ENCODE assay signal across 1 cellular context in the genomic region with DNA sequence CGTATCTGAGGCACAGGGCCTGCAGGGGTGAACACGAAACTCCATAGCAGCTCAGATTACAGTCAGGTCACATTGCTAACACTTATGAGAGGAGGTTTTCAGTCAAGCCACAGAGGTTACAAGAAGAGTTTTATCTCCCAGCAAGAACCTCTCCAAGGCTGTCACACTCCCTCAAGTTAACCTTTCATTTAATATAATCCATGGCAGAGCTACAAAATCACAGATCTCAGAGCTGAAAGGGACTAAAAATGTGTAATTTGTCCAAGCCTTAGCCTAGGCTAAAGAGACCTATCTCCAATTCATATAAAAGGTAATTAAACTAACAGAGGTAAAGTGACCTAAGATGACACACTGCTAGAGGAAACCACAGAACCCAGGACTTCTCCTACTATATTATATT.
TF ChIP-seq lines count a peak whose summit lies in the region.

No MANE protein-coding gene starts in this region.

TF ChIP-seq in GM12878, 131 proteins besides CTCF, POLR2A, EP300 and RAD21 (continues in another document):
- TF ChIP-seq, protein P1, sequence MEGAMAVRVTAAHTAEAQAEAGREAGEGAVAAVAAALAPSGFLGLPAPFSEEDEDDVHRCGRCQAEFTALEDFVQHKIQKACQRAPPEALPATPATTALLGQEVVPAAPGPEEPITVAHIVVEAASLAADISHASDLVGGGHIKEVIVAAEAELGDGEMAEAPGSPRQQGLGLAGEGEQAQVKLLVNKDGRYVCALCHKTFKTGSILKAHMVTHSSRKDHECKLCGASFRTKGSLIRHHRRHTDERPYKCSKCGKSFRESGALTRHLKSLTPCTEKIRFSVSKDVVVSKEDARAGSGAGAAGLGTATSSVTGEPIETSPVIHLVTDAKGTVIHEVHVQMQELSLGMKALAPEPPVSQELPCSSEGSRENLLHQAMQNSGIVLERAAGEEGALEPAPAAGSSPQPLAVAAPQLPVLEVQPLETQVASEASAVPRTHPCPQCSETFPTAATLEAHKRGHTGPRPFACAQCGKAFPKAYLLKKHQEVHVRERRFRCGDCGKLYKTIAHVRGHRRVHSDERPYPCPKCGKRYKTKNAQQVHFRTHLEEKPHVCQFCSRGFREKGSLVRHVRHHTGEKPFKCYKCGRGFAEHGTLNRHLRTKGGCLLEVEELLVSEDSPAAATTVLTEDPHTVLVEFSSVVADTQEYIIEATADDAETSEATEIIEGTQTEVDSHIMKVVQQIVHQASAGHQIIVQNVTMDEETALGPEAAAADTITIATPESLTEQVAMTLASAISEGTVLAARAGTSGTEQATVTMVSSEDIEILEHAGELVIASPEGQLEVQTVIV (IDR thresholded peaks at IDR 0.05; ENCODE audit: borderline replicate concordance, partially characterized antibody), result no peak
- peak; percentile 47; the same call in 1 of the 2 replicates for TF ChIP-seq NBN (IDR thresholded peaks at IDR 0.05)
- no peak for TF ChIP-seq HDAC6 (IDR thresholded peaks at IDR 0.05; ENCODE audit: unreplicated experiment)
- TF ChIP-seq ATF7 (IDR thresholded peaks at IDR 0.05; ENCODE audit: low read depth), result peak; percentile 64
- TF ChIP-seq RB1 (IDR thresholded peaks at IDR 0.05; ENCODE audit: borderline replicate concordance), result no peak
- no peak for TF ChIP-seq KLF5 (IDR thresholded peaks at IDR 0.05; ENCODE audit: partially characterized antibody)
- TF ChIP-seq TAF1 (IDR thresholded peaks at IDR 0.05; ENCODE audit: borderline replicate concordance, low read depth, low read length), result no peak
- no peak for TF ChIP-seq MEF2A (IDR thresholded peaks at IDR 0.05; ENCODE audit: insufficient read depth, low read depth, low read length)
- TF ChIP-seq, protein P2, sequence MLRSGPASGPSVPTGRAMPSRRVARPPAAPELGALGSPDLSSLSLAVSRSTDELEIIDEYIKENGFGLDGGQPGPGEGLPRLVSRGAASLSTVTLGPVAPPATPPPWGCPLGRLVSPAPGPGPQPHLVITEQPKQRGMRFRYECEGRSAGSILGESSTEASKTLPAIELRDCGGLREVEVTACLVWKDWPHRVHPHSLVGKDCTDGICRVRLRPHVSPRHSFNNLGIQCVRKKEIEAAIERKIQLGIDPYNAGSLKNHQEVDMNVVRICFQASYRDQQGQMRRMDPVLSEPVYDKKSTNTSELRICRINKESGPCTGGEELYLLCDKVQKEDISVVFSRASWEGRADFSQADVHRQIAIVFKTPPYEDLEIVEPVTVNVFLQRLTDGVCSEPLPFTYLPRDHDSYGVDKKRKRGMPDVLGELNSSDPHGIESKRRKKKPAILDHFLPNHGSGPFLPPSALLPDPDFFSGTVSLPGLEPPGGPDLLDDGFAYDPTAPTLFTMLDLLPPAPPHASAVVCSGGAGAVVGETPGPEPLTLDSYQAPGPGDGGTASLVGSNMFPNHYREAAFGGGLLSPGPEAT (IDR thresholded peaks at IDR 0.05; ENCODE audit: low read depth), result peak; percentile 66; the same call in 1 of the 2 replicates
- TF ChIP-seq ZBED1 (IDR thresholded peaks at IDR 0.05; ENCODE audit: borderline replicate concordance), result no peak
- TF ChIP-seq SUPT20H (IDR thresholded peaks at IDR 0.05; ENCODE audit: borderline replicate concordance, control insufficient read depth, low read depth, low read length), result no peak
- no peak for TF ChIP-seq RUNX3 (IDR thresholded peaks at IDR 0.05; ENCODE audit: low read length)
- TF ChIP-seq SIN3A (IDR thresholded peaks at IDR 0.05; ENCODE audit: low read depth, low read length), result no peak
- peak; percentile 82 for TF ChIP-seq MTA2 (IDR thresholded peaks at IDR 0.05; ENCODE audit: low read depth)
- peak; percentile 55 to 58; a peak in 2 of 4 replicates for TF ChIP-seq IKZF2 (IDR thresholded peaks at IDR 0.05)
- no peak for TF ChIP-seq SMAD1 (IDR thresholded peaks at IDR 0.05; ENCODE audit: low read depth, partially characterized antibody)
- no peak for TF ChIP-seq NFIC (IDR thresholded peaks at IDR 0.05; ENCODE audit: low read depth, low read length)
- TF ChIP-seq JUND (IDR thresholded peaks at IDR 0.05; ENCODE audit: low read depth, low read length), result no peak
- TF ChIP-seq POLR2AphosphoS2 (IDR thresholded peaks at IDR 0.05; ENCODE audit: low read depth, low read length), result no peak
- TF ChIP-seq, protein P3, sequence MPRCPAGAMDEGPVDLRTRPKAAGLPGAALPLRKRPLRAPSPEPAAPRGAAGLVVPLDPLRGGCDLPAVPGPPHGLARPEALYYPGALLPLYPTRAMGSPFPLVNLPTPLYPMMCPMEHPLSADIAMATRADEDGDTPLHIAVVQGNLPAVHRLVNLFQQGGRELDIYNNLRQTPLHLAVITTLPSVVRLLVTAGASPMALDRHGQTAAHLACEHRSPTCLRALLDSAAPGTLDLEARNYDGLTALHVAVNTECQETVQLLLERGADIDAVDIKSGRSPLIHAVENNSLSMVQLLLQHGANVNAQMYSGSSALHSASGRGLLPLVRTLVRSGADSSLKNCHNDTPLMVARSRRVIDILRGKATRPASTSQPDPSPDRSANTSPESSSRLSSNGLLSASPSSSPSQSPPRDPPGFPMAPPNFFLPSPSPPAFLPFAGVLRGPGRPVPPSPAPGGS (IDR thresholded peaks at IDR 0.05; ENCODE audit: borderline replicate concordance, insufficient read depth, low read depth, low read length, poor library complexity, severe bottlenecking), result no peak
- no peak for TF ChIP-seq MEF2B (IDR thresholded peaks at IDR 0.05; ENCODE audit: partially characterized antibody, poor library complexity, severe bottlenecking)
- TF ChIP-seq EZH2 (IDR thresholded peaks at IDR 0.05; ENCODE audit: borderline replicate concordance, control insufficient read depth, low read depth, low read length), result no peak
- no peak for TF ChIP-seq HDAC2 (IDR thresholded peaks at IDR 0.05)
- no peak for TF ChIP-seq CBX5 (IDR thresholded peaks at IDR 0.05; ENCODE audit: low read depth)
- TF ChIP-seq POU2F2 (IDR thresholded peaks at IDR 0.05; ENCODE audit: borderline replicate concordance, low read depth, low read length), result no peak
- no peak for TF ChIP-seq ZNF384 (IDR thresholded peaks at IDR 0.05; ENCODE audit: borderline replicate concordance, low read depth, low read length)
- TF ChIP-seq SIX5 (IDR thresholded peaks at IDR 0.05; ENCODE audit: low read depth, low read length, severe bottlenecking), result no peak
- no peak for TF ChIP-seq SREBF2 (IDR thresholded peaks at IDR 0.05; ENCODE audit: low read length)
- no peak for TF ChIP-seq IKZF1 (conservative IDR thresholded peaks at IDR 0.05)
- TF ChIP-seq MYC (IDR thresholded peaks at IDR 0.05; ENCODE audit: insufficient read depth, insufficient read length, insufficient replicate concordance, low read length, severe bottlenecking), result no peak
- no peak for TF ChIP-seq BCL11A (IDR thresholded peaks at IDR 0.05; ENCODE audit: low read depth, low read length)
- TF ChIP-seq TARDBP (IDR thresholded peaks at IDR 0.05; ENCODE audit: borderline replicate concordance), result no peak
- TF ChIP-seq RCOR1 (conservative IDR thresholded peaks at IDR 0.05; ENCODE audit: low read depth, low read length), result no peak
- 0 out of 2 replicates have a peak, but pooled peaks have one; percentile 16 for TF ChIP-seq CHD2 (IDR thresholded peaks at IDR 0.05; ENCODE audit: borderline replicate concordance, low read depth, low read length)
- TF ChIP-seq ETV6 (conservative IDR thresholded peaks at IDR 0.05 in 1 of 2, IDR thresholded peaks at IDR 0.05 in 1 of 2; ENCODE audit: borderline replicate concordance in 1 of 2, low read depth in 1 of 2), result no peak
- no peak for TF ChIP-seq ZNF622 (IDR thresholded peaks at IDR 0.05)
- TF ChIP-seq, protein P4, sequence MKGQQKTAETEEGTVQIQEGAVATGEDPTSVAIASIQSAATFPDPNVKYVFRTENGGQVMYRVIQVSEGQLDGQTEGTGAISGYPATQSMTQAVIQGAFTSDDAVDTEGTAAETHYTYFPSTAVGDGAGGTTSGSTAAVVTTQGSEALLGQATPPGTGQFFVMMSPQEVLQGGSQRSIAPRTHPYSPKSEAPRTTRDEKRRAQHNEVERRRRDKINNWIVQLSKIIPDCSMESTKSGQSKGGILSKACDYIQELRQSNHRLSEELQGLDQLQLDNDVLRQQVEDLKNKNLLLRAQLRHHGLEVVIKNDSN (IDR thresholded peaks at IDR 0.05; ENCODE audit: borderline replicate concordance, extremely low read length, insufficient read depth, low read depth, low read length), result no peak
- no peak for TF ChIP-seq SMC3 (IDR thresholded peaks at IDR 0.05; ENCODE audit: borderline replicate concordance, low read length)
- no peak for TF ChIP-seq RELA (IDR thresholded peaks at IDR 0.05; ENCODE audit: borderline replicate concordance, partially characterized antibody)
- no peak for TF ChIP-seq HDGF (IDR thresholded peaks at IDR 0.05)
- no peak for TF ChIP-seq CHD4 (IDR thresholded peaks at IDR 0.05)
- no peak for TF ChIP-seq GATAD2B (conservative IDR thresholded peaks at IDR 0.05; ENCODE audit: low read depth)
- no peak for TF ChIP-seq ZNF217 (IDR thresholded peaks at IDR 0.05)
- TF ChIP-seq EED (IDR thresholded peaks at IDR 0.05; ENCODE audit: low read depth), result no peak
- TF ChIP-seq GABPA (IDR thresholded peaks at IDR 0.05; ENCODE audit: low read depth), result no peak
- no peak for TF ChIP-seq CHD1 (IDR thresholded peaks at IDR 0.05; ENCODE audit: low read depth, low read length)
- TF ChIP-seq SMARCA5 (IDR thresholded peaks at IDR 0.05), result peak; percentile 85; the same call in 1 of the 2 replicates
- no peak for TF ChIP-seq LARP7 (IDR thresholded peaks at IDR 0.05)
- TF ChIP-seq KDM1A (IDR thresholded peaks at IDR 0.05; ENCODE audit: borderline replicate concordance), result no peak
- peak; percentile 86; the same call in 1 of the 2 replicates for TF ChIP-seq NR2F1 (conservative IDR thresholded peaks at IDR 0.05)
- no peak for TF ChIP-seq TCF7 (IDR thresholded peaks at IDR 0.05; ENCODE audit: borderline replicate concordance)
- TF ChIP-seq RAD51 (IDR thresholded peaks at IDR 0.05), result peak; percentile 71
- TF ChIP-seq, protein P5, sequence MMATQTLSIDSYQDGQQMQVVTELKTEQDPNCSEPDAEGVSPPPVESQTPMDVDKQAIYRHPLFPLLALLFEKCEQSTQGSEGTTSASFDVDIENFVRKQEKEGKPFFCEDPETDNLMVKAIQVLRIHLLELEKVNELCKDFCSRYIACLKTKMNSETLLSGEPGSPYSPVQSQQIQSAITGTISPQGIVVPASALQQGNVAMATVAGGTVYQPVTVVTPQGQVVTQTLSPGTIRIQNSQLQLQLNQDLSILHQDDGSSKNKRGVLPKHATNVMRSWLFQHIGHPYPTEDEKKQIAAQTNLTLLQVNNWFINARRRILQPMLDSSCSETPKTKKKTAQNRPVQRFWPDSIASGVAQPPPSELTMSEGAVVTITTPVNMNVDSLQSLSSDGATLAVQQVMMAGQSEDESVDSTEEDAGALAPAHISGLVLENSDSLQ (IDR thresholded peaks at IDR 0.05), result peak; percentile 6; the same call in 1 of the 2 replicates
- TF ChIP-seq, protein P6, sequence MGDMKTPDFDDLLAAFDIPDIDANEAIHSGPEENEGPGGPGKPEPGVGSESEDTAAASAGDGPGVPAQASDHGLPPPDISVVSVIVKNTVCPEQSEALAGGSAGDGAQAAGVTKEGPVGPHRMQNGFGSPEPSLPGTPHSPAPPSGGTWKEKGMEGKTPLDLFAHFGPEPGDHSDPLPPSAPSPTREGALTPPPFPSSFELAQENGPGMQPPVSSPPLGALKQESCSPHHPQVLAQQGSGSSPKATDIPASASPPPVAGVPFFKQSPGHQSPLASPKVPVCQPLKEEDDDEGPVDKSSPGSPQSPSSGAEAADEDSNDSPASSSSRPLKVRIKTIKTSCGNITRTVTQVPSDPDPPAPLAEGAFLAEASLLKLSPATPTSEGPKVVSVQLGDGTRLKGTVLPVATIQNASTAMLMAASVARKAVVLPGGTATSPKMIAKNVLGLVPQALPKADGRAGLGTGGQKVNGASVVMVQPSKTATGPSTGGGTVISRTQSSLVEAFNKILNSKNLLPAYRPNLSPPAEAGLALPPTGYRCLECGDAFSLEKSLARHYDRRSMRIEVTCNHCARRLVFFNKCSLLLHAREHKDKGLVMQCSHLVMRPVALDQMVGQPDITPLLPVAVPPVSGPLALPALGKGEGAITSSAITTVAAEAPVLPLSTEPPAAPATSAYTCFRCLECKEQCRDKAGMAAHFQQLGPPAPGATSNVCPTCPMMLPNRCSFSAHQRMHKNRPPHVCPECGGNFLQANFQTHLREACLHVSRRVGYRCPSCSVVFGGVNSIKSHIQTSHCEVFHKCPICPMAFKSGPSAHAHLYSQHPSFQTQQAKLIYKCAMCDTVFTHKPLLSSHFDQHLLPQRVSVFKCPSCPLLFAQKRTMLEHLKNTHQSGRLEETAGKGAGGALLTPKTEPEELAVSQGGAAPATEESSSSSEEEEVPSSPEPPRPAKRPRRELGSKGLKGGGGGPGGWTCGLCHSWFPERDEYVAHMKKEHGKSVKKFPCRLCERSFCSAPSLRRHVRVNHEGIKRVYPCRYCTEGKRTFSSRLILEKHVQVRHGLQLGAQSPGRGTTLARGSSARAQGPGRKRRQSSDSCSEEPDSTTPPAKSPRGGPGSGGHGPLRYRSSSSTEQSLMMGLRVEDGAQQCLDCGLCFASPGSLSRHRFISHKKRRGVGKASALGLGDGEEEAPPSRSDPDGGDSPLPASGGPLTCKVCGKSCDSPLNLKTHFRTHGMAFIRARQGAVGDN (IDR thresholded peaks at IDR 0.05), result peak; percentile 55; the same call in 1 of the 2 replicates
- TF ChIP-seq SREBF1 (IDR thresholded peaks at IDR 0.05; ENCODE audit: low read length), result no peak
- no peak for TF ChIP-seq EGR1 (IDR thresholded peaks at IDR 0.05; ENCODE audit: borderline replicate concordance in 1 of 2, low read depth in 2 of 2, low read length in 2 of 2)
- no peak for TF ChIP-seq NR2C1 (IDR thresholded peaks at IDR 0.05)
- no peak for TF ChIP-seq YY1 (IDR thresholded peaks at IDR 0.05; ENCODE audit: low read depth, low read length)
- TF ChIP-seq, protein P7, sequence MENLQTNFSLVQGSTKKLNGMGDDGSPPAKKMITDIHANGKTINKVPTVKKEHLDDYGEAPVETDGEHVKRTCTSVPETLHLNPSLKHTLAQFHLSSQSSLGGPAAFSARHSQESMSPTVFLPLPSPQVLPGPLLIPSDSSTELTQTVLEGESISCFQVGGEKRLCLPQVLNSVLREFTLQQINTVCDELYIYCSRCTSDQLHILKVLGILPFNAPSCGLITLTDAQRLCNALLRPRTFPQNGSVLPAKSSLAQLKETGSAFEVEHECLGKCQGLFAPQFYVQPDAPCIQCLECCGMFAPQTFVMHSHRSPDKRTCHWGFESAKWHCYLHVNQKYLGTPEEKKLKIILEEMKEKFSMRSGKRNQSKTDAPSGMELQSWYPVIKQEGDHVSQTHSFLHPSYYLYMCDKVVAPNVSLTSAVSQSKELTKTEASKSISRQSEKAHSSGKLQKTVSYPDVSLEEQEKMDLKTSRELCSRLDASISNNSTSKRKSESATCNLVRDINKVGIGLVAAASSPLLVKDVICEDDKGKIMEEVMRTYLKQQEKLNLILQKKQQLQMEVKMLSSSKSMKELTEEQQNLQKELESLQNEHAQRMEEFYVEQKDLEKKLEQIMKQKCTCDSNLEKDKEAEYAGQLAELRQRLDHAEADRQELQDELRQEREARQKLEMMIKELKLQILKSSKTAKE (IDR thresholded peaks at IDR 0.05; ENCODE audit: low read depth, poor library complexity, severe bottlenecking), result peak; percentile 36
- TF ChIP-seq PAX8 (IDR thresholded peaks at IDR 0.05), result no peak
